In genomic region chr5:112691758-112692157, GRCh38 we compare ENCODE assay signal across 7 cellular contexts. TPM values are rescaled to one million over a fixed set of nuclear protein-coding genes. Genes with fewer than 3 reads are reported as not detected.
A peak's percentile ranks its signal among the peaks of the same experiment; 100 is the strongest.
DNase-seq lines count a peak whose midpoint lies in the region; ATAC-seq and TF ChIP-seq lines count a peak whose summit lies in the region.

No MANE protein-coding gene starts in this region.

- H3K27ac ChIP-seq in lung (ENCODE audit: low read depth in 1 of 2, low read length in 1 of 2), result no peak overlapping the region

- 71 to 81% methylated on average over 3 of the region's 3 CpGs for WGBS in lung, 2 donors

- H3K27me3 ChIP-seq in lung (ENCODE audit: control insufficient read depth, insufficient read depth), result no peaks in the 10 kb centered on the region

- H3K4me1 ChIP-seq in lung (ENCODE audit: control insufficient read depth in 2 of 2, insufficient read depth in 2 of 2, low read length in 2 of 2), result no peaks in the 10 kb centered on the region

- no peaks in the 10 kb centered on the region for H3K9me3 ChIP-seq in lung (ENCODE audit: control insufficient read depth in 2 of 2, insufficient read depth in 1 of 2, low read length in 1 of 2)

- peak; percentile 37 for TF ChIP-seq CTCF in GM12864 (IDR thresholded peaks at IDR 0.05; ENCODE audit: low read depth, low read length, missing control alignments)
- TF ChIP-seq CTCF in WI38 (IDR thresholded peaks at IDR 0.05; ENCODE audit: low read depth, low read length), result peak; percentile 25; the same call in 1 of the 2 replicates
- TF ChIP-seq CTCF in lung (IDR thresholded peaks at IDR 0.05; ENCODE audit: control extremely low read depth, extremely low read depth), result peak; percentile 7

- no peak for ATAC-seq in lung (ENCODE audit: insufficient read depth, low FRiP score)

- no peak overlapping the region for H3K4me3 ChIP-seq in GM12864 (ENCODE audit: low read depth, low read length)
- no peak overlapping the region for H3K4me3 ChIP-seq in WI38 (ENCODE audit: low read depth, low read length)
- H3K4me3 ChIP-seq in lung, result no peak overlapping the region

- no peaks in the 10 kb centered on the region for H3K36me3 ChIP-seq in lung (ENCODE audit: control insufficient read depth in 2 of 2, insufficient read depth in 2 of 2, low read length in 2 of 2)

- no peak for DNase-seq in GM12864 (ENCODE audit: low read depth)
- DNase-seq in HuH-7 (ENCODE audit: low spot score), result peak; percentile 37
- DNase-seq in lung (ENCODE audit: low spot score), result no peak
- DNase-seq in iPS-NIHi11 (ENCODE audit: low spot score), result no peak
- DNase-seq in NCI-H1105 (lab: John Stamatoyannopoulos, UW), result no peak
- DNase-seq in stimulated activated CD4-positive, alpha-beta T cell treated with anti-CD3 and anti-CD28 coated beads, Interleukin-4, amount 100 ng/mL, for 1 hour, result no peak

RNA-seq across cellular contexts. Expression of gene APC, which starts 45.9 kb away (rescaled TPM):
- total RNA-seq in lung, result 100 to 1,000 TPM in 1 of 2 donors, 10 to 100 TPM in 1; 37.2 to 103 TPM
- 1 to 10 TPM; 4.1 to 8.9 TPM for polyA plus RNA-seq in lung
